ENCODE assay signal across 17 cellular contexts in the genomic region with DNA sequence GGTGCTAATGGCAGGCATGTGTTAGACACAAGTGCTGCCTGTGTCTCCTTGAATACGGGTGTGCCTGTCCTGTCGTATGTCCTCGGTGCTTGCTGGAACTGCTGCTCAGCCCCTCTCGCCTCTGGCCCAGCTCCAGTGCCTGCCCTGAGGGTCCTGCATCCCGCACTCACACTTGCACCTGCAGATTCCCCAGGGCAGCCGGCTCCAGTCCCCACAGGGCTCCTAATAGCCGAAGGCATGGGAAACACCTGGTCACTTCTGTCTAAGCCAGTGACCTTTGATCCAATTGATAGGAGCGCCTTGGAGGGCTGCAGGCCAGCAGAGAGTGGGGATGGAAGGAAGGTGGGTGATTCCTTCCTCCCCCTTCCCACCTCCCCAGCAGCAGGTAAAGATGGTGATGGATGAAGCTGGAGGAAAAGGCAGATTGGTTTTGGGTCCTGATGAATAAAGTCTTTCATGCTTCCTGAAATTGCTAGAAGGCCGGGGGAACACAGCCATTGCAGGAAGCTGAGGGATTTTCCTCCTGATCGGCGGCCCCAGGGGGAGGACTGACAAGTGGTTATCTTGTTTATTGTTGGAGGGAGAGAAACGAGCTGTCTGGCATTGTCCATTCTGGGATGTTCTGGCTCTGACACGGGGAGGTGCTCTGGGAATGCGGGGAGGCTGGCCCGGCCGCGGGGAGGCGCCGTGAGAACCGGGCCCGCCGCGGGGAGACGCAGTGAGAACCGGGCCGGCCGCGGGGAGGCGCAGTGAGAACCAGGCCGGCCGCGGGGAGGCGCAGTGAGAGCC.
DNase-seq lines count a peak whose midpoint lies in the region; ATAC-seq and TF ChIP-seq lines count a peak whose summit lies in the region.
"Had no signal": no experiment of that assay in that cellular context is flagged by ENCODE, and none has a peak within 500 bp of the region (broad histone marks: within the 10 kb centered on the region; RNA-seq: fewer than 3 reads in every experiment).

No MANE protein-coding gene starts in this region.

- H3K4me3 Mint-ChIP-seq in chondrocyte (ENCODE audit: unreplicated experiment) (no peak overlapping the region), nephron progenitor cell (no peak overlapping the region)
- H3K4me3 Mint-ChIP-seq in activated CD8-positive, alpha-beta memory T cell treated with anti-CD3 and anti-CD28 coated beads, Interleukin-2, amount 10 ng/mL, durations not matched to agents 7 days and 5 days, result no peak overlapping the region
- H3K4me3 Mint-ChIP-seq: CD14-positive monocyte, HFFc6 had no signal

- no peaks in the 10 kb centered on the region for H3K4me1 ChIP-seq in spleen

- intact Hi-C loops in spleen (cut with DNase I; ENCODE audit: low total_unique reads), result no loop called here

- H3K27me3 Mint-ChIP-seq in chondrocyte (ENCODE audit: low read depth) (peaks cover 23% of the 10 kb centered on the region), nephron progenitor cell (ENCODE audit: low read depth, poor library complexity) (peaks cover 15% of the 10 kb centered on the region)
- H3K27me3 Mint-ChIP-seq in activated CD8-positive, alpha-beta memory T cell treated with anti-CD3 and anti-CD28 coated beads, Interleukin-2, amount 10 ng/mL, durations not matched to agents 7 days and 5 days, result no peaks in the 10 kb centered on the region

- TF ChIP-seq CTCF in chondrocyte (IDR thresholded peaks at IDR 0.05) (no peak), nephron progenitor cell (IDR thresholded peaks at IDR 0.05) (no peak), spleen (IDR thresholded peaks at IDR 0.05 in 8 of 11, conservative IDR thresholded peaks at IDR 0.05 in 3 of 11) (no peak)

- CTCF ChIA-PET in activated CD8-positive, alpha-beta memory T cell treated with anti-CD3 and anti-CD28 coated beads, Interleukin-2, amount 10 ng/mL, durations not matched to agents 7 days and 5 days (lab: Charles Lee), result no interaction called here

- WGBS in spleen, 5 donors, result 70 to 79% (median 73%) methylated on average over 20 to 30 of the region's 33 CpGs

- H3K27ac Mint-ChIP-seq in chondrocyte (ENCODE audit: unreplicated experiment) (no peak overlapping the region), nephron progenitor cell (peak overlapping the region; percentile 95)
- H3K27ac Mint-ChIP-seq in activated CD8-positive, alpha-beta memory T cell treated with anti-CD3 and anti-CD28 coated beads, Interleukin-2, amount 10 ng/mL, durations not matched to agents 7 days and 5 days, result no peak overlapping the region
- H3K27ac Mint-ChIP-seq: CD14-positive monocyte, HFFc6 had no signal

- no peak overlapping the region for H3K27ac ChIP-seq in spleen
- H3K27ac ChIP-seq: HL-60 had no signal

- no peaks in the 10 kb centered on the region for H3K9me3 ChIP-seq in spleen

- TF ChIP-seq POLR2A in spleen (IDR thresholded peaks at IDR 0.05), result no peak

- peak; percentile 53 for DNase-seq in H7
- DNase-seq in chondrocyte (ENCODE audit: low spot score), result peak; percentile 85
- DNase-seq in nephron progenitor cell, result no peak
- peak; percentile 58 for DNase-seq in spleen
- DNase-seq in HCEC 1CT, result no peak
- no peak for DNase-seq in NAMALWA (ENCODE audit: low spot score)
- DNase-seq in activated CD8-positive, alpha-beta memory T cell treated with anti-CD3 and anti-CD28 coated beads, Interleukin-2, amount 10 ng/mL, durations not matched to agents 7 days and 5 days, result no peak
- DNase-seq: ACHN, HFFc6, IMR-90, NCI-H1417 treated with DMSO at 0.1 percent for 48 hours, NCI-H1930, NCI-H526, PC-3, RPMI8226 had no signal

- H3K4me3 ChIP-seq in H7 (ENCODE audit: insufficient read depth, low read depth, low read length) (no peak overlapping the region), spleen (no peak overlapping the region)

- H3K36me3 Mint-ChIP-seq in chondrocyte (ENCODE audit: low read depth), result no peaks in the 10 kb centered on the region
- H3K36me3 Mint-ChIP-seq in nephron progenitor cell (ENCODE audit: low read depth), result no peaks in the 10 kb centered on the region
- H3K36me3 Mint-ChIP-seq in activated CD8-positive, alpha-beta memory T cell treated with anti-CD3 and anti-CD28 coated beads, Interleukin-2, amount 10 ng/mL, durations not matched to agents 7 days and 5 days, result no peaks in the 10 kb centered on the region
- H3K36me3 Mint-ChIP-seq: CD14-positive monocyte had no signal

- ATAC-seq in activated CD8-positive, alpha-beta memory T cell treated with anti-CD3 and anti-CD28 coated beads, Interleukin-2, amount 10 ng/mL, durations not matched to agents 7 days and 5 days, result no peak
- ATAC-seq: PC-3 had no signal

- H3K4me1 Mint-ChIP-seq in chondrocyte (ENCODE audit: low read depth), result no peaks in the 10 kb centered on the region
- peaks cover 47% of the 10 kb centered on the region for H3K4me1 Mint-ChIP-seq in nephron progenitor cell
- no peaks in the 10 kb centered on the region for H3K4me1 Mint-ChIP-seq in activated CD8-positive, alpha-beta memory T cell treated with anti-CD3 and anti-CD28 coated beads, Interleukin-2, amount 10 ng/mL, durations not matched to agents 7 days and 5 days
- H3K4me1 Mint-ChIP-seq: CD14-positive monocyte had no signal

- H3K9me3 Mint-ChIP-seq in chondrocyte (ENCODE audit: low read depth) (no peaks in the 10 kb centered on the region), nephron progenitor cell (no peaks in the 10 kb centered on the region)
- H3K9me3 Mint-ChIP-seq in activated CD8-positive, alpha-beta memory T cell treated with anti-CD3 and anti-CD28 coated beads, Interleukin-2, amount 10 ng/mL, durations not matched to agents 7 days and 5 days (ENCODE audit: low read depth), result no peaks in the 10 kb centered on the region

- H3K36me3 ChIP-seq in H7 (replicated peaks; ENCODE audit: control insufficient read depth, insufficient read depth, low read length) (no peaks in the 10 kb centered on the region), spleen (no peaks in the 10 kb centered on the region)

- H3K27me3 ChIP-seq in H7 (ENCODE audit: control insufficient read depth, insufficient read depth, low read length), result no peaks in the 10 kb centered on the region
- peaks cover 0 to 16% (median 0%) of the 10 kb centered on the region in 7 donors for H3K27me3 ChIP-seq in spleen (replicated peaks in 1 of 7)

Comparison
In these comparisons a context has a peak if more than half of its experiments do, and no peak if none do; other contexts are left out.
1. DNase-seq: peak in H7 (single experiment), chondrocyte (single experiment) and spleen (single experiment); none in nephron progenitor cell (single experiment), HCEC 1CT (single experiment), NAMALWA (single experiment) and activated CD8-positive, alpha-beta memory T cell treated with anti-CD3 and anti-CD28 coated beads, Interleukin-2, amount 10 ng/mL, durations not matched to agents 7 days and 5 days (single experiment).